ENCODE assay signal across 20 cellular contexts in genomic region chr1:119729044-119729443, GRCh38. TPM values are rescaled to one million over a fixed set of nuclear protein-coding genes. Genes with fewer than 3 reads are reported as not detected.
DNase-seq lines count a peak whose midpoint lies in the region; ATAC-seq, FAIRE-seq and TF ChIP-seq lines count a peak whose summit lies in the region.
"Had no signal": no experiment of that assay in that cellular context is flagged by ENCODE, and none has a peak within 500 bp of the region (broad histone marks: within the 10 kb centered on the region; RNA-seq: fewer than 3 reads in every experiment).

No MANE protein-coding gene starts in this region.

- intact Hi-C loops in activated CD8-positive, alpha-beta T cell treated with anti-CD3 and anti-CD28 coated beads for 36 hours (cut with micrococcal nuclease), result no loop called here
- intact Hi-C loops in gastrocnemius medialis (cut with DNase I; ENCODE audit: low total_unique reads), result no loop called here

- no peaks in the 10 kb centered on the region for H3K4me1 ChIP-seq in small intestine (ENCODE audit: control insufficient read depth in 2 of 2, insufficient read depth in 1 of 2, low read depth in 1 of 2, low read length in 1 of 2)
- H3K4me1 ChIP-seq in gastrocnemius medialis, result no peaks in the 10 kb centered on the region
- H3K4me1 ChIP-seq: A549, Caco-2 had no signal

- no peak overlapping the region for H3K4me3 Mint-ChIP-seq in activated CD8-positive, alpha-beta T cell treated with anti-CD3 and anti-CD28 coated beads for 36 hours
- H3K4me3 Mint-ChIP-seq: CD14-positive monocyte; CD8-positive, alpha-beta T cell; HFFc6 had no signal

- H3K4me1 Mint-ChIP-seq in activated CD8-positive, alpha-beta T cell treated with anti-CD3 and anti-CD28 coated beads for 36 hours (ENCODE audit: low read depth), result no peaks in the 10 kb centered on the region

- CTCF ChIA-PET in activated CD8-positive, alpha-beta T cell treated with anti-CD3 and anti-CD28 coated beads for 36 hours (lab: Charles Lee), result interaction anchor here (0.9 to 3.9 kb wide), 2 partner anchors 9 to 15 kb away, joined by 3 to 16 read pairs; no protein-coding TSS in a partner anchor

- no peak for TF ChIP-seq CTCF in activated CD8-positive, alpha-beta T cell treated with anti-CD3 and anti-CD28 coated beads for 36 hours (IDR thresholded peaks at IDR 0.05)
- TF ChIP-seq CTCF in gastrocnemius medialis (IDR thresholded peaks at IDR 0.05 in 4 of 5, conservative IDR thresholded peaks at IDR 0.05 in 1 of 5), result no peak

- no peak for TF ChIP-seq POLR2A in gastrocnemius medialis (IDR thresholded peaks at IDR 0.05)

- ATAC-seq in activated CD8-positive, alpha-beta T cell treated with anti-CD3 and anti-CD28 coated beads for 36 hours, result no peak
- ATAC-seq in left lobe of liver (peak; percentile 90), gastrocnemius medialis (no peak)
- ATAC-seq: A549; CD8-positive, alpha-beta T cell had no signal

- no peak for FAIRE-seq in small intestine (lab: Jason Lieb, UNC)
- FAIRE-seq: A549, GM19239, HTR-8/SVneo had no signal

- in situ Hi-C loops in gastrocnemius medialis (cut with MboI; ENCODE audit: low sequenced_read_pairs in 4 of 4), result no loop called here

- H3K4me3 ChIP-seq in small intestine (ENCODE audit: low read depth in 1 of 2, low read length in 2 of 2) (no peak overlapping the region), gastrocnemius medialis (no peak overlapping the region)
- H3K4me3 ChIP-seq: A549 had no signal

- H3K9me3 ChIP-seq in small intestine (ENCODE audit: control insufficient read depth, low read depth), result no peaks in the 10 kb centered on the region
- no peaks in the 10 kb centered on the region for H3K9me3 ChIP-seq in gastrocnemius medialis
- H3K9me3 ChIP-seq: A549, Caco-2 had no signal

- H3K27ac Mint-ChIP-seq in activated CD8-positive, alpha-beta T cell treated with anti-CD3 and anti-CD28 coated beads for 36 hours, result peak overlapping the region; percentile 7
- H3K27ac Mint-ChIP-seq: CD8-positive, alpha-beta T cell; HFFc6 had no signal

- DNase-seq in NCI-H146 (lab: John Stamatoyannopoulos, UW) (peak; percentile 87), left lobe of liver (ENCODE audit: low spot score) (peak; percentile 85), small intestine (peak; percentile 44), NCI-H2171 treated with DMSO at 0.1 percent for 48 hours (lab: John Stamatoyannopoulos, UW) (no peak), gastrocnemius medialis (no peak)
- DNase-seq in activated CD8-positive, alpha-beta T cell treated with anti-CD3 and anti-CD28 coated beads for 36 hours, result no peak
- no peak for DNase-seq in activated CD4-positive, alpha-beta T cell treated with anti-CD3 and anti-CD28 coated beads for 1 hour
- no peak for DNase-seq in activated naive CD4-positive, alpha-beta T cell treated with anti-CD3 and anti-CD28 coated beads, Interleukin-2, amount 50 U/mL, for 16 hours
- DNase-seq: Caco-2; CD8-positive, alpha-beta T cell; DND-41; GDM1; HCEC 1CT; HFFc6 had no signal

- H3K27ac ChIP-seq in small intestine (ENCODE audit: low read depth in 1 of 2, low read length in 1 of 2) (no peak overlapping the region), gastrocnemius medialis (no peak overlapping the region)
- H3K27ac ChIP-seq: A549 had no signal

- H3K36me3 Mint-ChIP-seq in activated CD8-positive, alpha-beta T cell treated with anti-CD3 and anti-CD28 coated beads for 36 hours (ENCODE audit: low read depth), result peaks cover 66% of the 10 kb centered on the region

- H3K27me3 ChIP-seq in small intestine (ENCODE audit: control insufficient read depth in 2 of 2, insufficient read depth in 2 of 2, low read length in 2 of 2) (no peaks in the 10 kb centered on the region), gastrocnemius medialis (no peaks in the 10 kb centered on the region)

- POLR2A ChIA-PET in activated CD8-positive, alpha-beta T cell treated with anti-CD3 and anti-CD28 coated beads for 36 hours (lab: Charles Lee), result interaction anchor here (7.7 kb wide), 1 partner anchor 15 kb away, joined by 43 read pairs; no protein-coding TSS in a partner anchor

- H3K9me3 Mint-ChIP-seq in activated CD8-positive, alpha-beta T cell treated with anti-CD3 and anti-CD28 coated beads for 36 hours, result no peaks in the 10 kb centered on the region
- H3K9me3 Mint-ChIP-seq: CD14-positive monocyte; CD8-positive, alpha-beta T cell; HFFc6 had no signal

- peaks cover 0 to 7% of the 10 kb centered on the region in 2 donors for H3K36me3 ChIP-seq in small intestine (ENCODE audit: control insufficient read depth in 2 of 2, insufficient read depth in 2 of 2, low read length in 2 of 2)
- no peaks in the 10 kb centered on the region for H3K36me3 ChIP-seq in gastrocnemius medialis

- no peaks in the 10 kb centered on the region for H3K27me3 Mint-ChIP-seq in activated CD8-positive, alpha-beta T cell treated with anti-CD3 and anti-CD28 coated beads for 36 hours

RNA-seq across cellular contexts. Expression of gene PHGDH, which starts 17.3 kb away (rescaled TPM):
- 100 to 1,000 TPM; 307 to 322 TPM for total RNA-seq in activated CD8-positive, alpha-beta T cell treated with anti-CD3 and anti-CD28 coated beads for 36 hours
- total RNA-seq in left lobe of liver (76.3 TPM), gastrocnemius medialis (1 to 10 TPM in 2 of 4 donors, under 1 TPM in 1, not detected in 1; 0.86 to 7.1 (median 2.3) TPM)
- 10 to 100 TPM in 1 of 3 donors, 1 to 10 TPM in 2; 1.3 to 73.5 (median 4.9) TPM for polyA plus RNA-seq in small intestine

RNA-seq across cellular contexts. Expression of gene HMGCS2, which starts 39.7 kb away (rescaled TPM):
- total RNA-seq in activated CD8-positive, alpha-beta T cell treated with anti-CD3 and anti-CD28 coated beads for 36 hours, result not detected
- total RNA-seq in left lobe of liver, result 867 TPM
- 10 to 100 TPM in 2 of 3 donors, 1 to 10 TPM in 1; 8.3 to 36.2 (median 14.6) TPM for polyA plus RNA-seq in small intestine
- 1 to 10 TPM in 3 of 4 donors, not detected in 1; 1.2 to 9.2 (median 2.2) TPM for total RNA-seq in gastrocnemius medialis
- total RNA-seq: CD8-positive, alpha-beta T cell; HFFc6 had no signal
- polyA plus RNA-seq: A549, AG04450, BJ, CD14-positive monocyte had no signal

Comparison
In these comparisons a context has a peak if more than half of its experiments do, and no peak if none do; other contexts are left out.
1. DNase-seq: peak in NCI-H146 (single experiment), left lobe of liver (single experiment) and small intestine (single experiment); none in activated CD8-positive, alpha-beta T cell treated with anti-CD3 and anti-CD28 coated beads for 36 hours (single experiment), activated CD4-positive, alpha-beta T cell treated with anti-CD3 and anti-CD28 coated beads for 1 hour (single experiment), activated naive CD4-positive, alpha-beta T cell treated with anti-CD3 and anti-CD28 coated beads, Interleukin-2, amount 50 U/mL, for 16 hours (single experiment), NCI-H2171 treated with DMSO at 0.1 percent for 48 hours (single experiment) and gastrocnemius medialis (0 of 2).
2. RNA of gene HMGCS2, which starts 39.7 kb away (total RNA-seq): 867 TPM in left lobe of liver (single experiment); 1.2 to 9.2 TPM in gastrocnemius medialis and not detected in activated CD8-positive, alpha-beta T cell treated with anti-CD3 and anti-CD28 coated beads for 36 hours; every median in the first group is over 10 times any median in the second.